In the genomic region with DNA sequence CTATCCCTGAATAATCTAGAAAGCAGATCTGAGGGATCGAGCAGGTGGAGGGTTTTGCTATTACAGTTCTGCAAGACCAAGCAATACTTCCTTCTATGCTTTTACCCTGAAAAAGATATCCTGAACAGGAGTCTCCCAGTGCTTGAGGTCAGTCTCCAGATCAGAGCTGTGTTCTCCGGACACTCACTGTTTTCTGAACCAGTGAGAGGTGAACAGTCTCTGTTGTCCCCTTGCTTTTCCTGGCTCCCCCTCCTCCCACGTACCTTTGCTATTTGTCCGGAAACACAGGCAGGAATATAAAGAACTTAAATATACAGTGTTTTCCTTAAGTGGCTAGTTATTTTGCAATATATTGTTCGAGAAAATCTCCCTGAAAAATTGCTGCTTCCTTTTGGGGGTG, we compare ENCODE assay signal across 19 cellular contexts.
"Had no signal": no experiment of that assay in that cellular context is flagged by ENCODE, and none has a peak within 500 bp of the region (broad histone marks: within the 10 kb centered on the region; RNA-seq: fewer than 3 reads in every experiment).

No MANE protein-coding gene starts in this region.

- DNase-seq: effector memory CD8-positive, alpha-beta T cell; esophagus squamous epithelium; foreskin fibroblast; glutamatergic neuron; immature natural killer cell; left ventricle myocardium superior; mesenchymal stem cell; naive B cell; nucleus accumbens; pancreas; right cardiac atrium; small intestine; stimulated activated CD4-positive, alpha-beta T cell treated with anti-CD3 and anti-CD28 coated beads, Interleukin-4, amount 100 ng/mL, for 24 hours; tibial artery; upper lobe of left lung; uterus had no signal

- H3K27me3 ChIP-seq: esophagus squamous epithelium, gastroesophageal sphincter, pancreas, tibial artery, upper lobe of left lung, uterus had no signal

- ATAC-seq: effector memory CD8-positive, alpha-beta T cell; gastroesophageal sphincter; left ventricle myocardium superior; right cardiac atrium; stimulated activated memory B cell treated with anti-CD40 and anti-IgM and Interleukin-4, amounts not matched to agents 10 μg/mL and 1 μg/mL and 100 μg/mL, for 72 hours had no signal

- H3K36me3 ChIP-seq: esophagus squamous epithelium, gastroesophageal sphincter, pancreas, tibial artery, upper lobe of left lung, uterus had no signal

- H3K27ac ChIP-seq: esophagus squamous epithelium, gastroesophageal sphincter, tibial artery, upper lobe of left lung had no signal

- H3K4me3 ChIP-seq: esophagus squamous epithelium, gastroesophageal sphincter, lung, tibial artery, upper lobe of left lung, uterus had no signal

- H3K4me1 ChIP-seq: esophagus squamous epithelium, tibial artery, uterus had no signal

- H3K9me3 ChIP-seq: esophagus squamous epithelium, gastroesophageal sphincter, pancreas, tibial artery, upper lobe of left lung, uterus had no signal
